Comparison of ENCODE assay signal across 29 cellular contexts in the genomic region with DNA sequence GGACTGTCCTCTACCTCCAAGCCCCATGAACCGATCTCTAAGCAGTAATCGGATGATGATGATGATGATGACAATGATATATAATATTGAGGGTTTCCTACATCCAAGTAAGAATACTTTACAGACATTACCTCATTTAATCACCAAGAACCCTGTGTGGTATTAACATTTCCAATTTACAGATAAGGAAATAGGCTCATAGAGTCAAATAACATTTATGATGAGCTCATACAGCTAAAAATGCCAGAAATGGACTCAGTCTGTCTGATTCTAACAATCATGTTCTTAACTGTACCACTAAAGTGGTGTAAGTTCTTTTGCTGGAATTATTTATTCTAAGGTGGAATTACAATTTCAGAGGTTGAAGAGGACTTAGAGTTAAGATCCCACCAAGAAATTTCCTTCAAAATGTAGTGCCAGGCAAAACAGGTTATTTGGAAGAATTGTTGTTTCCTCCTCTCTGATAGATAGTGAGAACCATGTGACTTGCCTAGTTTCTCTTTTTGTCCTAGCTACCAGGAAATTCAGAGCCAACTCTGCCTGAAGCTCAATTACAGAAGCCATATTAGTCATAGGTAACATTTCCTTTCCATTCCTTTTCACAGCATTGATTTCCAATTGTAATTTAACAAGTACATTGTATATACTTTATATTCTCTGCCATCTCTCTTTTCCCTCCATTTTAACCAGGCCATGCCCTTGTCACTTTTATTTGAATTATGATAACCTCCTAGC. TPM values are rescaled to one million over a fixed set of nuclear protein-coding genes. Genes with fewer than 3 reads are reported as not detected.
DNase-seq lines count a peak whose midpoint lies in the region; ATAC-seq and TF ChIP-seq lines count a peak whose summit lies in the region.
"Had no signal": no experiment of that assay in that cellular context is flagged by ENCODE, and none has a peak within 500 bp of the region (broad histone marks: within the 10 kb centered on the region; RNA-seq: fewer than 3 reads in every experiment).

No MANE protein-coding gene starts in this region.

- H3K9me3 ChIP-seq in hepatocyte (ENCODE audit: low read depth): no peaks in the 10 kb centered on the region
- H3K9me3 ChIP-seq in right atrium auricular region: no peaks in the 10 kb centered on the region
- H3K9me3 ChIP-seq: SJCRH30 had no signal

- no peaks in the 10 kb centered on the region for H3K79me2 ChIP-seq in hepatocyte

- H3K27ac ChIP-seq in brain microvascular endothelial cell: peak overlapping the region; percentile 55
- peak overlapping the region; percentile 93 for H3K27ac ChIP-seq in hepatocyte
- H3K27ac ChIP-seq in right atrium auricular region: no peak overlapping the region
- H3K27ac ChIP-seq: SJCRH30 had no signal

- no peaks in the 10 kb centered on the region for H3K36me3 Mint-ChIP-seq in stimulated activated naive CD8-positive, alpha-beta T cell treated with anti-CD3 and anti-CD28 coated beads, Interleukin-15, Interleukin-2, amounts not matched to agents 100 ng/mL and 50 ng/mL, for 24 hours (ENCODE audit: low read depth)
- H3K36me3 Mint-ChIP-seq in stimulated activated naive B cell treated with anti-CD40 and anti-IgM and Interleukin-4, amounts not matched to agents 10 μg/mL and 1 μg/mL and 100 μg/mL, for 72 hours: no peaks in the 10 kb centered on the region
- H3K36me3 Mint-ChIP-seq: CD8-positive, alpha-beta T cell had no signal

- TF ChIP-seq CTCF in brain microvascular endothelial cell (IDR thresholded peaks at IDR 0.05; ENCODE audit: low read depth, low read length, missing control alignments) (no peak), hepatocyte (IDR thresholded peaks at IDR 0.05; ENCODE audit: poor library complexity) (no peak), right atrium auricular region (IDR thresholded peaks at IDR 0.05) (no peak)

- H3K36me3 ChIP-seq in brain microvascular endothelial cell (replicated peaks): no peaks in the 10 kb centered on the region
- H3K36me3 ChIP-seq in hepatocyte (replicated peaks; ENCODE audit: insufficient read depth, low read depth): no peaks in the 10 kb centered on the region
- no peaks in the 10 kb centered on the region for H3K36me3 ChIP-seq in right atrium auricular region
- H3K36me3 ChIP-seq: SJCRH30 had no signal

- H3K9me2 ChIP-seq in hepatocyte (replicated peaks; ENCODE audit: insufficient read depth): no peaks in the 10 kb centered on the region

- DNase-seq in stimulated activated naive CD8-positive, alpha-beta T cell treated with anti-CD3 and anti-CD28 coated beads, Interleukin-15, Interleukin-2, amounts not matched to agents 100 U/mL and 50 U/mL, for 24 hours: no peak
- DNase-seq in brain microvascular endothelial cell (peak; percentile 42), hepatocyte (ENCODE audit: low spot score) (no peak), right atrium auricular region (ENCODE audit: low spot score) (no peak), NCI-H1105 (lab: John Stamatoyannopoulos, UW) (no peak)
- DNase-seq in stimulated activated naive B cell treated with anti-CD40 and anti-IgM and Interleukin-4, amounts not matched to agents 10 μg/mL and 1 μg/mL and 100 μg/mL, for 72 hours: no peak
- DNase-seq: AML-193; C1 segment of cervical spinal cord; Calu3; CD8-positive, alpha-beta T cell; EL; GF-D8; GOT3; HCEC 1CT; MM.1S; NCI-H1048; NCI-H1436 treated with DMSO at 0.1 percent for 48 hours; NCI-H2029; NCI-H2227 treated with DMSO at 0.1 percent for 48 hours; NCI-H524; NCI-H82; SJCRH30 had no signal

- H3K9me3 Mint-ChIP-seq in stimulated activated naive CD8-positive, alpha-beta T cell treated with anti-CD3 and anti-CD28 coated beads, Interleukin-15, Interleukin-2, amounts not matched to agents 100 ng/mL and 50 ng/mL, for 24 hours: no peaks in the 10 kb centered on the region
- H3K9me3 Mint-ChIP-seq in stimulated activated naive B cell treated with anti-CD40 and anti-IgM and Interleukin-4, amounts not matched to agents 10 μg/mL and 1 μg/mL and 100 μg/mL, for 72 hours: no peaks in the 10 kb centered on the region
- H3K9me3 Mint-ChIP-seq: CD8-positive, alpha-beta T cell had no signal

- no peak overlapping the region for H3K4me3 ChIP-seq in brain microvascular endothelial cell (ENCODE audit: low read depth, low read length)
- H3K4me3 ChIP-seq in hepatocyte: no peak overlapping the region
- H3K4me3 ChIP-seq in right atrium auricular region: no peak overlapping the region
- H3K4me3 ChIP-seq: K562, SJCRH30 had no signal

- WGBS in hepatocyte (ENCODE audit: low lambda C conversion rate, missing lambda C conversion rate): 97% methylated on average over 2 of the region's 2 CpGs

- no peaks in the 10 kb centered on the region for H3K27me3 ChIP-seq in brain microvascular endothelial cell (replicated peaks)
- H3K27me3 ChIP-seq in hepatocyte: no peaks in the 10 kb centered on the region
- H3K27me3 ChIP-seq in right atrium auricular region: no peaks in the 10 kb centered on the region

- in situ Hi-C loops in brain microvascular endothelial cell (cut with HindIII; ENCODE audit: low pct_ligation_motif_present, low sequenced_read_pairs): no loop called here

- H3K4me1 ChIP-seq in hepatocyte (ENCODE audit: insufficient read depth) (peaks cover 6% of the 10 kb centered on the region), right atrium auricular region (no peaks in the 10 kb centered on the region)
- H3K4me1 ChIP-seq: SJCRH30 had no signal

- peaks cover 2% of the 10 kb centered on the region for H4K20me1 ChIP-seq in hepatocyte (ENCODE audit: insufficient read depth, poor library complexity, severe bottlenecking)

- peak overlapping the region; percentile 43 for H2AFZ ChIP-seq in hepatocyte

- no peak overlapping the region for H3K4me2 ChIP-seq in hepatocyte

- H3K27ac Mint-ChIP-seq in stimulated activated naive CD8-positive, alpha-beta T cell treated with anti-CD3 and anti-CD28 coated beads, Interleukin-15, Interleukin-2, amounts not matched to agents 100 ng/mL and 50 ng/mL, for 24 hours: peak overlapping the region; percentile 10
- H3K27ac Mint-ChIP-seq in stimulated activated naive B cell treated with anti-CD40 and anti-IgM and Interleukin-4, amounts not matched to agents 10 μg/mL and 1 μg/mL and 100 μg/mL, for 72 hours: no peak overlapping the region
- H3K27ac Mint-ChIP-seq: CD8-positive, alpha-beta T cell had no signal

- no peaks in the 10 kb centered on the region for H3K4me1 Mint-ChIP-seq in stimulated activated naive CD8-positive, alpha-beta T cell treated with anti-CD3 and anti-CD28 coated beads, Interleukin-15, Interleukin-2, amounts not matched to agents 100 ng/mL and 50 ng/mL, for 24 hours (ENCODE audit: low read depth)
- no peaks in the 10 kb centered on the region for H3K4me1 Mint-ChIP-seq in stimulated activated naive B cell treated with anti-CD40 and anti-IgM and Interleukin-4, amounts not matched to agents 10 μg/mL and 1 μg/mL and 100 μg/mL, for 72 hours

- no peak overlapping the region for H3K4me3 Mint-ChIP-seq in stimulated activated naive CD8-positive, alpha-beta T cell treated with anti-CD3 and anti-CD28 coated beads, Interleukin-15, Interleukin-2, amounts not matched to agents 100 ng/mL and 50 ng/mL, for 24 hours
- no peak overlapping the region for H3K4me3 Mint-ChIP-seq in stimulated activated naive B cell treated with anti-CD40 and anti-IgM and Interleukin-4, amounts not matched to agents 10 μg/mL and 1 μg/mL and 100 μg/mL, for 72 hours
- H3K4me3 Mint-ChIP-seq: CD8-positive, alpha-beta T cell had no signal

- ATAC-seq in stimulated activated naive CD8-positive, alpha-beta T cell treated with anti-CD3 and anti-CD28 coated beads, Interleukin-15, Interleukin-2, amounts not matched to agents 100 U/mL and 50 U/mL, for 24 hours: no peak
- ATAC-seq in HG02852 (IDR thresholded peaks at IDR 0.05; ENCODE audit: unreplicated experiment): no peak
- no peak for ATAC-seq in stimulated activated naive B cell treated with anti-CD40 and anti-IgM and Interleukin-4, amounts not matched to agents 10 μg/mL and 1 μg/mL and 100 μg/mL, for 72 hours (replicated peaks)
- ATAC-seq: CD8-positive, alpha-beta T cell; K562 had no signal

- peaks cover 31% of the 10 kb centered on the region for H3K27me3 Mint-ChIP-seq in stimulated activated naive CD8-positive, alpha-beta T cell treated with anti-CD3 and anti-CD28 coated beads, Interleukin-15, Interleukin-2, amounts not matched to agents 100 ng/mL and 50 ng/mL, for 24 hours
- H3K27me3 Mint-ChIP-seq in stimulated activated naive B cell treated with anti-CD40 and anti-IgM and Interleukin-4, amounts not matched to agents 10 μg/mL and 1 μg/mL and 100 μg/mL, for 72 hours: peaks cover 10% of the 10 kb centered on the region in 2 donors

RNA-seq across cellular contexts. Expression of a gene that starts 23.8 kb away (rescaled TPM):
- total RNA-seq in hepatocyte (not detected in 2 replicates), right atrium auricular region (not detected)
- not detected in 2 replicates for polyA plus RNA-seq in hepatocyte
- total RNA-seq: A172; Calu3; CD8-positive, alpha-beta T cell; K562; LHCN-M2; OCI-LY7; SJCRH30 had no signal
- polyA plus RNA-seq: AG04450, K562 had no signal

Comparison
In these comparisons a context has a peak if more than half of its experiments do, and no peak if none do; other contexts are left out.
1. H3K27ac ChIP-seq: peak in brain microvascular endothelial cell (single experiment) and hepatocyte (single experiment); none in right atrium auricular region (0 of 2).